ENCODE assay signal across 8 cellular contexts in the genomic region with DNA sequence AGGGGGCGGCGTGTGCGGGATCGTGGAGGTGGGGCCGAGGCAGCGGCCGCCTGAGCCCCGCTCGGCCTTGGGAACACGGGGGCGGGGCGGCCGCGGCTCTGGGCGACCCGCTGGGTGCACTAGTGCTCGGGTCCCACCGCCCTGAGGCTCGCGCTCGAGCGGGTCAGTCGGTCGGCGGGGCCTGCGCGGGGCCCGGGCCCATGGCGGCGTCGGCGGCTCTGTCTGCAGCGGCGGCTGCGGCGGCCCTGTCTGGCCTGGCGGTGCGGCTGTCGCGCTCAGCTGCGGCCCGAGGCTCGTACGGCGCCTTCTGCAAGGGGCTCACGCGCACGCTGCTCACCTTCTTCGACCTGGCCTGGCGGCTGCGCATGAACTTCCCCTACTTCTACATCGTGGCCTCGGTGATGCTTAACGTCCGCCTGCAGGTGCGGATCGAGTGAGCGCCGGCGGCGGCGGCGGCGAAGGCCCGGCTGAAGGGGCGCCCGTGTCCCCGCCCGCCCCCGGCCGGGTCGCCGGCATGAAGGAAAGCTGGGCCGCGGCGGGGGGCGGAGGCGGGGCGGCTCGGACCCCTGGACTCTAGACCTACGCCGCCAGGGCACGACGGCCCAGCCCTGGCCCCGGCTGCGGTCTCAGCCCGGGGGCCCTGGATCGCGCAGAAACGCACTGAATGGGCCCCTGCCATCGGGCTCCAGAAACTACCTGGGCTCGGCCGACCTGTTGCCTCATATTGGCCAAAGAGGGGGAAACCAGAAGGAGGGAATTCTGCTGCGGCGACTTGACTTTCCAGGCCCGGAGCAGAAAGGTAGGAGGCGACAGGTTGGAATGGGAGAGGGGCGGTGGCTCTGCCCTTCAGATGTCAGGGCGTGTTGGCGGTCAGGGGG. TPM values are rescaled to one million over a fixed set of nuclear protein-coding genes. Genes with fewer than 3 reads are reported as not detected.
DNase-seq lines count a peak whose midpoint lies in the region; ATAC-seq, FAIRE-seq and TF ChIP-seq lines count a peak whose summit lies in the region.

A gene (plus strand): TSS at position 13 of the 878 bp plus-strand sequence. CDS start 188 bp downstream, at position 201.

- RAD21 ChIA-PET in GM12878 (lab: Charles Lee; ENCODE audit: unreplicated experiment), result interaction anchor here (1.1 kb wide), 1 partner anchor 13 kb away, joined by 4 read pairs; no protein-coding TSS in a partner anchor

- POLR2A ChIA-PET in GM12878 (lab: Charles Lee), result no interaction called here

- peak within 1 kb of the TSS; percentile 78 for H2AFZ ChIP-seq in GM12878 (ENCODE audit: control insufficient read depth, low read depth, low read length)

- no peaks in the 10 kb centered on the region for H3K36me3 ChIP-seq in BLaER1 treated with 17β-estradiol and CSF1 and Interleukin-3, amounts not matched to agents 10 nM and 100 nM
- H3K36me3 ChIP-seq in GM12878 (ENCODE audit: control insufficient read depth in 2 of 2, insufficient read depth in 2 of 2, low read length in 1 of 2), result no peaks in the 10 kb centered on the region
- no peaks in the 10 kb centered on the region for H3K36me3 ChIP-seq in muscle layer of colon (ENCODE audit: insufficient read depth, low read length)

- H3K9me3 ChIP-seq in BLaER1 treated with 17β-estradiol and CSF1 and Interleukin-3, amounts not matched to agents 10 nM and 100 nM (replicated peaks in 1 of 11), result peaks cover 0 to 7% (median 0%) of the 10 kb centered on the region in 11 experiments; a peak in 3 of 22 replicates
- H3K9me3 ChIP-seq in GM12878 (replicated peaks; ENCODE audit: control insufficient read depth, insufficient read depth, low read length) (no peaks in the 10 kb centered on the region; the same call in 2 of the 3 replicates), muscle layer of colon (ENCODE audit: low read length) (no peaks in the 10 kb centered on the region)

- peaks cover 50 to 94% (median 74%) of the 10 kb centered on the region in 11 experiments for H3K27me3 ChIP-seq in BLaER1 treated with 17β-estradiol and CSF1 and Interleukin-3, amounts not matched to agents 10 nM and 100 nM
- H3K27me3 ChIP-seq in GM12878 (replicated peaks in 1 of 2; ENCODE audit: control insufficient read depth in 2 of 2, insufficient read depth in 2 of 2, low read length in 1 of 2) (no peaks in the 10 kb centered on the region), muscle layer of colon (ENCODE audit: control insufficient read depth in 1 of 2, insufficient read depth in 2 of 2, low read length in 2 of 2) (peaks cover 0 to 6% of the 10 kb centered on the region in 2 donors)

- no peak for FAIRE-seq in GM12878 (lab: Jason Lieb, UNC)

- BruUV-seq in GM12878 (replicated peaks; lab: Mats Ljungman, UMichigan), result no TSS peak

- peak within 1 kb of the TSS; percentile 61 to 82 (median 75) for H3K4me2 ChIP-seq in BLaER1 treated with 17β-estradiol and CSF1 and Interleukin-3, amounts not matched to agents 10 nM and 100 nM
- peak within 1 kb of the TSS; percentile 25 for H3K4me2 ChIP-seq in GM12878 (ENCODE audit: control insufficient read depth, insufficient read depth)

- TF ChIP-seq POLR2A in GM12878 (IDR thresholded peaks at IDR 0.05; ENCODE audit: low read depth, low read length), result no peak

- intact Hi-C loops in GM12878 (cut with micrococcal nuclease; ENCODE audit: unreplicated experiment), result no loop called here

- H3K79me2 ChIP-seq in GM12878 (ENCODE audit: control insufficient read depth, insufficient read depth, low read length), result no peaks in the 10 kb centered on the region

- H3K4me1 ChIP-seq in BLaER1 treated with 17β-estradiol and CSF1 and Interleukin-3, amounts not matched to agents 10 nM and 100 nM, result peaks cover 0 to 29% (median 26%) of the 10 kb centered on the region in 10 experiments; a peak in 16 of 20 replicates
- H3K4me1 ChIP-seq in GM12878 (ENCODE audit: control insufficient read depth, insufficient read depth, low read length) (no peaks in the 10 kb centered on the region; the same call in 1 of the 2 replicates), muscle layer of colon (ENCODE audit: insufficient read depth, low read length) (no peaks in the 10 kb centered on the region)

- DNase-seq in GM12878 (ENCODE audit: low read depth, low spot score) (no peak), SKM-1 treated with dmso at 0.1 percent for 144 hours (lab: John Stamatoyannopoulos, UW; ENCODE audit: unreplicated experiment) (no peak), midbrain (lab: John Stamatoyannopoulos, UW) (no peak)
- DNase-seq in stimulated activated CD4-positive, alpha-beta T cell treated with anti-CD3 and anti-CD28 coated beads, Interleukin-15, amount 100 ng/mL, for 24 hours, result no peak

- TF ChIP-seq CTCF in GM12878 (IDR thresholded peaks at IDR 0.05 in 2 of 3, conservative IDR thresholded peaks at IDR 0.05 in 1 of 3; ENCODE audit: control insufficient read depth in 2 of 3, extremely low read depth in 1 of 3, insufficient read depth in 1 of 3, low read depth in 3 of 3, low read length in 3 of 3), result no peak

- in situ Hi-C loops in GM12878 (cut with MboI), result no loop called here

- WGBS in GM12878 (ENCODE audit: insufficient coverage, insufficient replicate concordance, low lambda C conversion rate, missing lambda C conversion rate), result 46% methylated on average over 62 of the region's 100 CpGs

- H3K4me3 ChIP-seq in BLaER1 treated with 17β-estradiol and CSF1 and Interleukin-3, amounts not matched to agents 10 nM and 100 nM, result peak within 1 kb of the TSS; percentile 54 to 71 (median 62)
- H3K4me3 ChIP-seq in GM12878, result peak within 1 kb of the TSS; percentile 23; the same call in 1 of the 2 replicates
- peak within 1 kb of the TSS; percentile 24 to 27 for H3K4me3 ChIP-seq in muscle layer of colon (ENCODE audit: low read depth in 1 of 2, low read length in 2 of 2)

- SMC1A ChIA-PET in GM12878 (lab: Charles Lee; ENCODE audit: uncharacterized antibody, unreplicated experiment), result no interaction called here

- ATAC-seq in GM19467 (IDR thresholded peaks at IDR 0.05; ENCODE audit: unreplicated experiment) (peak; percentile 44), HG03469 (IDR thresholded peaks at IDR 0.05; ENCODE audit: unreplicated experiment) (peak; percentile 23), GM12878 (peak; percentile 77)

- no peak for TF ChIP-seq EP300 in GM12878 (IDR thresholded peaks at IDR 0.05; ENCODE audit: borderline replicate concordance in 1 of 2, control insufficient read depth in 1 of 2, low read depth in 2 of 2, low read length in 2 of 2)

- peak within 1 kb of the TSS in 10 of 11 experiments; percentile 27 to 69 (median 48); a peak in 13 of 22 replicates for H3K9ac ChIP-seq in BLaER1 treated with 17β-estradiol and CSF1 and Interleukin-3, amounts not matched to agents 10 nM and 100 nM
- no peak within 1 kb of the TSS for H3K9ac ChIP-seq in GM12878 (ENCODE audit: control insufficient read depth, insufficient read depth, low read length)
- no peak within 1 kb of the TSS for H3K9ac ChIP-seq in muscle layer of colon (ENCODE audit: low read length)

- peaks cover 0 to 13% (median 0%) of the 10 kb centered on the region in 11 experiments; a peak in 5 of 22 replicates for H4K20me1 ChIP-seq in BLaER1 treated with 17β-estradiol and CSF1 and Interleukin-3, amounts not matched to agents 10 nM and 100 nM
- H4K20me1 ChIP-seq in GM12878 (ENCODE audit: control insufficient read depth, insufficient read depth), result no peaks in the 10 kb centered on the region

- no peak for TF ChIP-seq RAD21 in GM12878 (IDR thresholded peaks at IDR 0.05; ENCODE audit: insufficient read depth, low read depth, low read length)

- no peak within 1 kb of the TSS for H3K27ac ChIP-seq in BLaER1 treated with 17β-estradiol and CSF1 and Interleukin-3, amounts not matched to agents 10 nM and 100 nM
- H3K27ac ChIP-seq in GM12878 (ENCODE audit: control insufficient read depth, insufficient read depth) (no peak within 1 kb of the TSS), muscle layer of colon (ENCODE audit: low read depth, low read length) (no peak within 1 kb of the TSS)

- CTCF ChIA-PET in GM12878 (lab: Yijun Ruan, JAX), result no interaction called here

TF ChIP-seq in GM12878, 131 proteins besides CTCF, POLR2A, EP300 and RAD21 (continues in another document):
- TF ChIP-seq BHLHE40 (IDR thresholded peaks at IDR 0.05; ENCODE audit: borderline replicate concordance in 1 of 2, low read depth in 2 of 2, low read length in 1 of 2) (0 out of 4 replicates have a peak, but pooled peaks of 1 of the 2 experiments have one; percentile 10), DPF2 (IDR thresholded peaks at IDR 0.05) (peak; percentile 44; the same call in 1 of the 2 replicates), SREBF2 (IDR thresholded peaks at IDR 0.05; ENCODE audit: low read length) (no peak)

RNA-seq across cellular contexts. Expression of the gene that starts here (rescaled TPM):
- 2.4 and 2.8 TPM in 2 replicates for total RNA-seq in GM12878 (2013; cell fraction: nucleolus; rRNA removed)
- 0.05 TPM in 1 of 2 replicates, not detected in the other for total RNA-seq in GM12878 (2014; rRNA removed)
- not detected in 2 replicates for total RNA-seq in GM12878 (2014; rRNA removed; fragmentation: Illumina TruSeq; extraction: Trizol)
- 0.03 TPM in 2 replicates for total RNA-seq in GM12878 (2021)
- polyA plus RNA-seq in GM12878 (2011; ENCODE audit: low read depth), result not detected
- polyA plus RNA-seq in GM12878 (2011; rRNA removed), result 0.05 and 0.06 TPM in 2 replicates
- polyA plus RNA-seq in GM12878 (2011; cell fraction: cytosol; rRNA removed), result 0.01 and 0.02 TPM in 2 replicates
- 0.12 and 0.24 TPM in 2 replicates for polyA plus RNA-seq in GM12878 (2011; cell fraction: nucleus; rRNA removed)
- polyA plus RNA-seq in GM12878 (2012), result 0.01 and 0.03 TPM in 2 replicates
- not detected in 2 replicates for polyA plus RNA-seq in GM12878 (2014; fragmentation: Illumina TruSeq; extraction: Trizol)
- under 1 TPM in 1 of 2 experiments, not detected in 1; 0.02 TPM for polyA plus RNA-seq in GM12878 (2014; fragmentation: Nextera tagmentation; extraction: Ambion mirVana)
- not detected in 2 replicates for polyA plus RNA-seq in GM12878 (2014; rRNA removed)
- not detected for polyA plus RNA-seq in GM12878 (2016; fragmentation: Nextera tagmentation; extraction: Ambion mirVana)
- 0.07 and 0.10 TPM in 2 replicates for polyA minus RNA-seq in GM12878 (2011; rRNA and poly(A)+ RNA removed)
- not detected in 2 replicates for polyA minus RNA-seq in GM12878 (2011; cell fraction: cytosol; rRNA and poly(A)+ RNA removed)
- 0.10 and 0.12 TPM in 2 replicates for polyA minus RNA-seq in GM12878 (2011; cell fraction: nucleus; rRNA and poly(A)+ RNA removed)

Comparison
In these comparisons a context has a peak if more than half of its experiments do, and no peak if none do; other contexts are left out.
1. H3K9ac ChIP-seq: peak in BLaER1 treated with 17β-estradiol and CSF1 and Interleukin-3, amounts not matched to agents 10 nM and 100 nM (10 of 11); none in GM12878 (single experiment) and muscle layer of colon (single experiment).
2. ATAC-seq: peak in every context shown above with its lines; median percentile 77 in GM12878; 44 in GM19467; 23 in HG03469.
3. Peak in every context shown above with its lines, with median percentiles within 50 percentile points of each other: H3K4me3 ChIP-seq.